1 cellular context compared by ENCODE assay signal in genomic region chr2:74552914-74553811, GRCh38.
TF ChIP-seq lines count a peak whose summit lies in the region.

No MANE protein-coding gene starts in this region.

TF ChIP-seq in A549, 52 proteins besides CTCF, POLR2A, EP300 and RAD21 (continued from another document):
- TF ChIP-seq ZC3H11A (IDR thresholded peaks at IDR 0.05) (no peak), ESRRA (IDR thresholded peaks at IDR 0.05; ENCODE audit: borderline replicate concordance, low read length) (no peak), CEBPB (IDR thresholded peaks at IDR 0.05) (no peak), RCOR1 (IDR thresholded peaks at IDR 0.05; ENCODE audit: low read depth, low read length) (no peak), CHD2 (IDR thresholded peaks at IDR 0.05; ENCODE audit: low read length, partially characterized antibody) (no peak), MAFK (IDR thresholded peaks at IDR 0.05; ENCODE audit: partially characterized antibody) (no peak), REST (IDR thresholded peaks at IDR 0.05) (no peak), FOSB (CRISPR knock-in tag; IDR thresholded peaks at IDR 0.05) (no peak)
